Comparison of ENCODE assay signal across 15 cellular contexts in the genomic region with DNA sequence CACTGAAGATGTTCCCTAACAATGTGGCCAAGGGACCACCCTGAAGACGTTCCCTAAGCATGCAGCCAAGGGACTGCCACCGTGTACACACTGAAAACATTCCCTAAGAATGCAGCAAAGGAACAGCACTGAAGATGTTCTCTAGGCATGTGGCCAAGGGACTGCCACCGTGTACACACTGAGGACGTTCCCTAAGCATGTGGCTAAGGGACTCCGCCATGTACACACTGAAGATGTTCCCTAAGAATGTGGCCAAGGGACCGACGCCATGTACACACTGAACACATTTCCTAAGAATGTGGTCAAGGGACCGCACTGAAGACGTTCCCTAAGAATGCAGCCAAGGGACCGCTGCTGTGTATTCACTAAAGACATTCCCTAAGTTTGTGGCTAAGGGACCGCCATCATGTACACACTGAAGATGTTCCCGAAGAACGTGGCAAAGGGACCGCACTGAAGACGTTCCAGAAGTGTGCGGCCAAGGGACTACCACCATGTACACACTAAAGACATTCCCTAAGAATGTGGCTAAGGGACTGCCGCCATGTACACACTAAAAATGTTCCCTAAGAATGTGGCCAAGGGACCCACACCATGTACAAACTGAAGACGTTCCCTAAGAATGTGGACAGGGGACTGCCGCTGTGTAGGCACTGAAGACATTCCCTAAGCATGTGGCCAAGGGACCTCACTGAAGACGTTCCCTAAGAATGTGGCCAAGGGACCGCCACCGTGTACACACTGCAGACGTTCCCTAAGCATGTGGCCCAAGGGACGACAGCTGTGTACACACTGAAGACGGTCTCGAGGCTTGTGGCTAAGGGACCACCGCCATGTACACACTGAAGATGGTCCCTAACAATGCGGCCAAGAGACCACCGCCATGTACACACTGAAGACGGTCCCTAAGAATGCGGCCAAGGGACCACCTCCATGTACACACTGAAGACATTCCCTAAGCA. TPM values are rescaled to one million over a fixed set of nuclear protein-coding genes. Genes with fewer than 3 reads are reported as not detected.
A peak's percentile ranks its signal among the peaks of the same experiment; 100 is the strongest.
DNase-seq lines count a peak whose midpoint lies in the region; ATAC-seq and TF ChIP-seq lines count a peak whose summit lies in the region.
"Had no signal": no experiment of that assay in that cellular context is flagged by ENCODE, and none has a peak within 500 bp of the region (broad histone marks: within the 10 kb centered on the region; RNA-seq: fewer than 3 reads in every experiment).

No MANE protein-coding gene starts in this region.

- no peak overlapping the region for H3K18ac ChIP-seq in mesendoderm (ENCODE audit: low read length)

- no peak overlapping the region for H3K4me3 ChIP-seq in mesendoderm (ENCODE audit: low read length)
- H3K4me3 ChIP-seq in testis, result peak overlapping the region in 1 of 2 donors; percentile 2
- H3K4me3 ChIP-seq: BLaER1 treated with 17β-estradiol and CSF1 and Interleukin-3, amounts not matched to agents 10 nM and 100 nM; GM23248 had no signal

- H3K9me3 ChIP-seq in testis, result no peaks in the 10 kb centered on the region

- no peak overlapping the region for H3K4me2 ChIP-seq in mesendoderm (ENCODE audit: low read length)
- H3K4me2 ChIP-seq: BLaER1 treated with 17β-estradiol and CSF1 and Interleukin-3, amounts not matched to agents 10 nM and 100 nM had no signal

- no CpG with 5 or more reads among the region's 31 CpGs for WGBS in mesendoderm (ENCODE audit: extremely low coverage, insufficient coverage, low lambda C conversion rate)
- WGBS in testis, 2 donors, result 60 to 80% methylated on average over 31 of the region's 31 CpGs

- H3K27ac Mint-ChIP-seq in WTC11, result peak overlapping the region; percentile 57; the same call in 1 of the 2 replicates
- H3K27ac Mint-ChIP-seq: CD4-positive, CD25-positive, alpha-beta regulatory T cell; HFFc6; IgD-negative memory B cell had no signal

- H3K27me3 ChIP-seq in mesendoderm (ENCODE audit: insufficient read depth, low read length, poor library complexity) (no peaks in the 10 kb centered on the region), testis (no peaks in the 10 kb centered on the region)
- H3K27me3 ChIP-seq: BLaER1 treated with 17β-estradiol and CSF1 and Interleukin-3, amounts not matched to agents 10 nM and 100 nM had no signal

- H3K4ac ChIP-seq in mesendoderm (ENCODE audit: low read depth, low read length), result no peak overlapping the region

- no peak overlapping the region for H3K23ac ChIP-seq in mesendoderm (ENCODE audit: low read length)

- intact Hi-C loops in testis (cut with DNase I; ENCODE audit: low total_unique reads), result no loop called here

- peaks cover 13% of the 10 kb centered on the region for H3K4me1 Mint-ChIP-seq in WTC11

- POLR2A ChIA-PET in WTC11 (lab: Charles Lee), result no interaction called here

- H3K4me1 ChIP-seq in mesendoderm (ENCODE audit: control insufficient read depth, low read depth, low read length), result no peaks in the 10 kb centered on the region
- no peaks in the 10 kb centered on the region for H3K4me1 ChIP-seq in testis

- no peaks in the 10 kb centered on the region for H3K27me3 Mint-ChIP-seq in WTC11 (ENCODE audit: low read depth)
- H3K27me3 Mint-ChIP-seq: CD4-positive, CD25-positive, alpha-beta regulatory T cell; IgD-negative memory B cell had no signal

- H3K4me3 Mint-ChIP-seq in WTC11, result no peak overlapping the region
- H3K4me3 Mint-ChIP-seq: CD4-positive, CD25-positive, alpha-beta regulatory T cell; H9; HFFc6; IgD-negative memory B cell had no signal

- peaks cover 32% of the 10 kb centered on the region for H3K36me3 Mint-ChIP-seq in WTC11

- CTCF ChIA-PET in WTC11 (lab: Charles Lee), result no interaction called here

- H2BK5ac ChIP-seq in mesendoderm (ENCODE audit: low read length), result no peak overlapping the region

- no peak overlapping the region for H3K9ac ChIP-seq in mesendoderm (ENCODE audit: low read length)
- H3K9ac ChIP-seq: BLaER1 treated with 17β-estradiol and CSF1 and Interleukin-3, amounts not matched to agents 10 nM and 100 nM; GM23248 had no signal

- no peak for TF ChIP-seq CTCF in WTC11 (IDR thresholded peaks at IDR 0.05)
- peak in 1 of 3 experiments; percentile 1 for TF ChIP-seq CTCF in testis (IDR thresholded peaks at IDR 0.05)

- H3K79me2 ChIP-seq in mesendoderm (ENCODE audit: control insufficient read depth, insufficient read depth, low read length), result peaks cover 7% of the 10 kb centered on the region

- no peak overlapping the region for H2AK5ac ChIP-seq in mesendoderm (ENCODE audit: low read length)

- H3K56ac ChIP-seq in mesendoderm (ENCODE audit: low read length), result no peak overlapping the region

- in situ Hi-C loops in ACHN (cut with HindIII; ENCODE audit: low pct_ligation_motif_present, low pct_unique_long_range_greater_than_20kb, low sequenced_read_pairs), result no loop called here

- H2BK15ac ChIP-seq in mesendoderm (replicated peaks; ENCODE audit: low read depth), result no peak overlapping the region

- H3K27ac ChIP-seq in mesendoderm (ENCODE audit: low read depth, low read length) (no peak overlapping the region), testis (no peak overlapping the region)
- H3K27ac ChIP-seq: BLaER1 treated with 17β-estradiol and CSF1 and Interleukin-3, amounts not matched to agents 10 nM and 100 nM; GM23248 had no signal

- peaks cover 27% of the 10 kb centered on the region for H3K9me3 Mint-ChIP-seq in WTC11
- H3K9me3 Mint-ChIP-seq: IgD-negative memory B cell had no signal

- ATAC-seq in WTC11, result no peak; the same call in 1 of the 2 replicates

- no peak overlapping the region for H2BK120ac ChIP-seq in mesendoderm (ENCODE audit: low read depth, low read length)

- peaks cover 16% of the 10 kb centered on the region for H3K79me1 ChIP-seq in mesendoderm (ENCODE audit: low read length)

- DNase-seq in activated effector memory CD4-positive, alpha-beta T cell treated with anti-CD3 and anti-CD28 coated beads, Interleukin-2, amount 50 U/mL, for 16 hours, result peak; percentile 53
- no peak for DNase-seq in activated effector memory CD4-positive, alpha-beta T cell treated with Interleukin-2 at 50 U/mL for 16 hours
- DNase-seq in WTC11 (ENCODE audit: low spot score), result no peak
- peak; percentile 43 for DNase-seq in mesendoderm
- peak; percentile 74 for DNase-seq in testis
- no peak for DNase-seq in NCI-H1436 (lab: John Stamatoyannopoulos, UW)
- no peak for DNase-seq in ACHN
- DNase-seq in ureter (ENCODE audit: low spot score), result no peak
- DNase-seq: 8988T; CD4-positive, CD25-positive, alpha-beta regulatory T cell; GM23248; H9; HFFc6 had no signal

- no peak overlapping the region for H4K5ac ChIP-seq in mesendoderm (ENCODE audit: low read length)

- TF ChIP-seq POLR2A in testis (IDR thresholded peaks at IDR 0.05), result no peak

- H3K36me3 ChIP-seq in mesendoderm (ENCODE audit: control insufficient read depth, insufficient read depth, low read length) (no peaks in the 10 kb centered on the region), testis (ENCODE audit: low read depth, missing control alignments) (no peaks in the 10 kb centered on the region)

- H4K8ac ChIP-seq in mesendoderm (ENCODE audit: low read depth, low read length), result no peak overlapping the region

TF ChIP-seq in WTC11, 78 proteins besides CTCF, POLR2A, EP300 and RAD21:
- TF ChIP-seq CBFB (CRISPR knock-in tag; IDR thresholded peaks at IDR 0.05; ENCODE audit: low read depth) (0 out of 2 replicates have a peak, but pooled peaks have one; percentile 26), ZNF317 (CRISPR knock-in tag; IDR thresholded peaks at IDR 0.05; ENCODE audit: borderline replicate concordance, low read depth) (no peak), PRRX2 (CRISPR knock-in tag; IDR thresholded peaks at IDR 0.05) (no peak), ZNF232 (CRISPR knock-in tag; IDR thresholded peaks at IDR 0.05) (no peak)

RNA-seq across cellular contexts. Expression of gene DHRSX, which starts 54.8 kb away (rescaled TPM):
- total RNA-seq in WTC11 (2021) (28.2 to 34.3 TPM (median 33.4 TPM) in 3 replicates), testis (10 to 100 TPM; 29.2 to 31.3 TPM), ureter (18.5 TPM)
- 15.7 TPM for polyA plus RNA-seq in mesendoderm (2013, experiment 1 of 2)
- polyA plus RNA-seq in mesendoderm (2013, experiment 2 of 2), result 15.1 TPM
- polyA plus RNA-seq in testis (ENCODE audit: insufficient read depth, low read depth, low replicate concordance), result 15.3 TPM

RNA-seq across cellular contexts. Expression of gene ZBED1, which starts 54.8 kb away (rescaled TPM):
- total RNA-seq in WTC11 (2021) (45.1 to 49.2 TPM (median 47.3 TPM) in 3 replicates), testis (10 to 100 TPM; 47.2 to 77.0 TPM), ureter (21.5 TPM)
- polyA plus RNA-seq in mesendoderm (2013, experiment 1 of 2), result 19.3 TPM
- 17.8 TPM for polyA plus RNA-seq in mesendoderm (2013, experiment 2 of 2)
- 24.2 TPM for polyA plus RNA-seq in testis (ENCODE audit: insufficient read depth, low read depth, low replicate concordance)

Comparison
In these comparisons a context has a peak if more than half of its experiments do, and no peak if none do; other contexts are left out.
1. DNase-seq: peak in activated effector memory CD4-positive, alpha-beta T cell treated with anti-CD3 and anti-CD28 coated beads, Interleukin-2, amount 50 U/mL, for 16 hours (single experiment), mesendoderm (single experiment) and testis (single experiment); none in activated effector memory CD4-positive, alpha-beta T cell treated with Interleukin-2 at 50 U/mL for 16 hours (single experiment), WTC11 (single experiment), NCI-H1436 (single experiment), ACHN (single experiment) and ureter (single experiment).